8 cellular contexts compared by ENCODE assay signal in genomic region chr19:34220472-34221063, GRCh38. TPM values are rescaled to one million over a fixed set of nuclear protein-coding genes. Genes with fewer than 3 reads are reported as not detected.
DNase-seq lines count a peak whose midpoint lies in the region; ATAC-seq and TF ChIP-seq lines count a peak whose summit lies in the region.

No MANE protein-coding gene starts in this region.

- H3K27me3 Mint-ChIP-seq in activated CD4-positive, alpha-beta T cell treated with anti-CD3 and anti-CD28 coated beads, Interleukin-2, amount 10 ng/mL, durations not matched to agents 24 days and 14 days = no peaks in the 10 kb centered on the region

- CTCF ChIA-PET in AG04449 (lab: Yijun Ruan, JAX) = interaction anchor here (0.6 to 5.1 kb wide), 21 partner anchors 10 to 263 kb away, joined by 3 to 63 read pairs (median 4); no protein-coding TSS in a partner anchor

- H3K4ac ChIP-seq in mesendoderm (ENCODE audit: low read depth, low read length) = no peak overlapping the region

- no peak overlapping the region for H2BK120ac ChIP-seq in mesendoderm (ENCODE audit: low read depth, low read length)

- H3K23ac ChIP-seq in mesendoderm (ENCODE audit: low read length) = no peak overlapping the region

- H3K4me3 ChIP-seq in AG04449 (ENCODE audit: low read depth, low read length) = no peak overlapping the region
- no peak overlapping the region for H3K4me3 ChIP-seq in mesendoderm (ENCODE audit: low read length)

- H3K36me3 ChIP-seq in mesendoderm (ENCODE audit: control insufficient read depth, insufficient read depth, low read length) = peaks cover 16% of the 10 kb centered on the region

- H4K8ac ChIP-seq in mesendoderm (ENCODE audit: low read depth, low read length) = no peak overlapping the region

- no peak overlapping the region for H2AK5ac ChIP-seq in mesendoderm (ENCODE audit: low read length)

- H3K27ac ChIP-seq in mesendoderm (ENCODE audit: low read depth, low read length) = no peak overlapping the region

- no peak overlapping the region for H3K4me2 ChIP-seq in mesendoderm (ENCODE audit: low read length)

- no peaks in the 10 kb centered on the region for H3K27me3 ChIP-seq in mesendoderm (ENCODE audit: insufficient read depth, low read length, poor library complexity)

- H3K4me1 Mint-ChIP-seq in activated CD4-positive, alpha-beta T cell treated with anti-CD3 and anti-CD28 coated beads, Interleukin-2, amount 10 ng/mL, durations not matched to agents 24 days and 14 days = peaks cover 42% of the 10 kb centered on the region

- ATAC-seq in HG02852 (IDR thresholded peaks at IDR 0.05; ENCODE audit: unreplicated experiment) = no peak

- no peaks in the 10 kb centered on the region for H3K9me3 Mint-ChIP-seq in activated CD4-positive, alpha-beta T cell treated with anti-CD3 and anti-CD28 coated beads, Interleukin-2, amount 10 ng/mL, durations not matched to agents 24 days and 14 days

- no CpG with 5 or more reads among the region's 4 CpGs for WGBS in mesendoderm (ENCODE audit: extremely low coverage, insufficient coverage, low lambda C conversion rate)

- no peak overlapping the region for H4K5ac ChIP-seq in mesendoderm (ENCODE audit: low read length)

- DNase-seq in AG04449 (ENCODE audit: low read depth, low spot score) = no peak
- DNase-seq in H4 (ENCODE audit: low spot score) = peak; percentile 70
- DNase-seq in NCI-H510A treated with DMSO at 0.1 percent for 48 hours (lab: John Stamatoyannopoulos, UW) = peak; percentile 65
- peak; percentile 88 for DNase-seq in activated CD4-positive, alpha-beta T cell treated with anti-CD3 and anti-CD28 coated beads, Interleukin-2, amount 10 ng/mL, durations not matched to agents 24 days and 14 days
- peak; percentile 54 for DNase-seq in ecto neural progenitor cell (ENCODE audit: low spot score)
- DNase-seq in mesendoderm = peak; percentile 71
- DNase-seq in stromal cell of bone marrow (ENCODE audit: low read depth) = peak; percentile 40

- no peak overlapping the region for H2BK15ac ChIP-seq in mesendoderm (replicated peaks; ENCODE audit: low read depth)

- H3K36me3 Mint-ChIP-seq in activated CD4-positive, alpha-beta T cell treated with anti-CD3 and anti-CD28 coated beads, Interleukin-2, amount 10 ng/mL, durations not matched to agents 24 days and 14 days (ENCODE audit: low read depth) = peaks cover 71% of the 10 kb centered on the region

- no peak overlapping the region for H3K27ac Mint-ChIP-seq in activated CD4-positive, alpha-beta T cell treated with anti-CD3 and anti-CD28 coated beads, Interleukin-2, amount 10 ng/mL, durations not matched to agents 24 days and 14 days

- H3K79me2 ChIP-seq in mesendoderm (ENCODE audit: control insufficient read depth, insufficient read depth, low read length) = peaks cover 3% of the 10 kb centered on the region

- no peak overlapping the region for H3K56ac ChIP-seq in mesendoderm (ENCODE audit: low read length)

- peaks cover 8% of the 10 kb centered on the region for H3K79me1 ChIP-seq in mesendoderm (ENCODE audit: low read length)

- no peaks in the 10 kb centered on the region for H3K4me1 ChIP-seq in mesendoderm (ENCODE audit: control insufficient read depth, low read depth, low read length)

- no peak overlapping the region for H3K18ac ChIP-seq in mesendoderm (ENCODE audit: low read length)

- no peak overlapping the region for H3K9ac ChIP-seq in mesendoderm (ENCODE audit: low read length)

- intact Hi-C loops in activated CD4-positive, alpha-beta T cell treated with anti-CD3 and anti-CD28 coated beads, Interleukin-2, amount 10 ng/mL, durations not matched to agents 24 days and 14 days (cut with micrococcal nuclease) = no loop called here

- no peak overlapping the region for H3K4me3 Mint-ChIP-seq in activated CD4-positive, alpha-beta T cell treated with anti-CD3 and anti-CD28 coated beads, Interleukin-2, amount 10 ng/mL, durations not matched to agents 24 days and 14 days

- POLR2A ChIA-PET in AG04449 (lab: Yijun Ruan, JAX) = no interaction called here

- peak; percentile 60 for TF ChIP-seq CTCF in AG04449 (IDR thresholded peaks at IDR 0.05; ENCODE audit: insufficient read depth, low read length, missing control alignments)

- H2BK5ac ChIP-seq in mesendoderm (ENCODE audit: low read length) = no peak overlapping the region

RNA-seq across cellular contexts. Expression of gene GARRE1, which starts 33.8 kb away (rescaled TPM):
- 10.4 and 11.9 TPM in 2 replicates for total RNA-seq in H4 (2014; rRNA removed; shearing (Covaris generic))
- 9.8 and 12.0 TPM in 2 replicates for total RNA-seq in activated CD4-positive, alpha-beta T cell treated with anti-CD3 and anti-CD28 coated beads, Interleukin-2, amount 10 ng/mL, durations not matched to agents 24 days and 14 days
- 25.6 TPM for polyA plus RNA-seq in mesendoderm (2013, experiment 1 of 2)
- polyA plus RNA-seq in mesendoderm (2013, experiment 2 of 2) = 24.6 TPM

RNA-seq across cellular contexts. Expression of gene LSM14A, which starts 48.3 kb away (rescaled TPM):
- 61.2 and 75.6 TPM in 2 replicates for total RNA-seq in H4 (2014; rRNA removed; shearing (Covaris generic))
- total RNA-seq in activated CD4-positive, alpha-beta T cell treated with anti-CD3 and anti-CD28 coated beads, Interleukin-2, amount 10 ng/mL, durations not matched to agents 24 days and 14 days = 105 and 117 TPM in 2 replicates
- 150 TPM for polyA plus RNA-seq in mesendoderm (2013, experiment 1 of 2)
- polyA plus RNA-seq in mesendoderm (2013, experiment 2 of 2) = 147 TPM
